Comparison of ENCODE assay signal across 1 cellular context in the genomic region with DNA sequence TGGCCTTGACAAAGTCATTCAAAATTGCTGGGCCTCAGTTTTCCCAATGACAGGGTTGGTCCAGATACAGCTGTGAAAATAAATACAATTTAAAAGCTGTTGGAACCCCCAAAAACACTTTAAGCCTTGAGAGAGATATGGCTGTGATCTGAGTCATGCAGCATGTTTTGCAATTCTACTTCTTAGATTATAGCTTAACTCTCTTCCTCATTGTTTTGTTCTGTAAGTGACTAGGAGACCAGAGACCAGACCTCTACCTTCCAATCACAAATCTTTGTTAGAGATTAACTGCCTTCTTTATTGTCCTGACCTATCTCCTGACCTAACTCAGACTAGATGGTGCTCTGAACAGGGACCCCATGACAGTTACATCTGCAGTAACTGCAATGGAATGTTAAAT.
A peak's percentile ranks its signal among the peaks of the same experiment; 100 is the strongest.
TF ChIP-seq lines count a peak whose summit lies in the region.

No MANE protein-coding gene starts in this region.

TF ChIP-seq in IMR-90, 13 proteins besides CTCF, POLR2A, EP300 and RAD21:
- TF ChIP-seq, protein P1, sequence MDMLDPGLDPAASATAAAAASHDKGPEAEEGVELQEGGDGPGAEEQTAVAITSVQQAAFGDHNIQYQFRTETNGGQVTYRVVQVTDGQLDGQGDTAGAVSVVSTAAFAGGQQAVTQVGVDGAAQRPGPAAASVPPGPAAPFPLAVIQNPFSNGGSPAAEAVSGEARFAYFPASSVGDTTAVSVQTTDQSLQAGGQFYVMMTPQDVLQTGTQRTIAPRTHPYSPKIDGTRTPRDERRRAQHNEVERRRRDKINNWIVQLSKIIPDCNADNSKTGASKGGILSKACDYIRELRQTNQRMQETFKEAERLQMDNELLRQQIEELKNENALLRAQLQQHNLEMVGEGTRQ (IDR thresholded peaks at IDR 0.05; ENCODE audit: low read depth, low read length): no peak
- TF ChIP-seq MXI1 (IDR thresholded peaks at IDR 0.05; ENCODE audit: borderline replicate concordance, low read depth, low read length): no peak
- no peak for TF ChIP-seq CHD1 (IDR thresholded peaks at IDR 0.05; ENCODE audit: low read depth, low read length)
- TF ChIP-seq RCOR1 (IDR thresholded peaks at IDR 0.05; ENCODE audit: insufficient replicate concordance, low read length): no peak
- TF ChIP-seq RFX5 (IDR thresholded peaks at IDR 0.05; ENCODE audit: low read depth, low read length): no peak
- TF ChIP-seq CEBPB (IDR thresholded peaks at IDR 0.05; ENCODE audit: low read depth, low read length): peak; percentile 87
TF ChIP-seq in IMR-90: peak in this region for 1.
